Comparison of ENCODE assay signal across 1 cellular context in genomic region chr1:31782766-31783410, GRCh38.
TF ChIP-seq lines count a peak whose summit lies in the region.

No MANE protein-coding gene starts in this region.

TF ChIP-seq in GM23338, 12 proteins besides CTCF, POLR2A, EP300 and RAD21 (continued from another document):
- no peak for TF ChIP-seq ZNF462 (CRISPR knock-in tag; IDR thresholded peaks at IDR 0.05)
- TF ChIP-seq NANOG (IDR thresholded peaks at IDR 0.05; ENCODE audit: borderline replicate concordance): no peak
- TF ChIP-seq REST (IDR thresholded peaks at IDR 0.05; ENCODE audit: unreplicated experiment): no peak
- no peak for TF ChIP-seq STAT1 (IDR thresholded peaks at IDR 0.05; ENCODE audit: unreplicated experiment)
- TF ChIP-seq JUNB (IDR thresholded peaks at IDR 0.05; ENCODE audit: unreplicated experiment): no peak
- TF ChIP-seq ETS1 (IDR thresholded peaks at IDR 0.05): no peak
- TF ChIP-seq POLR2AphosphoS5 (IDR thresholded peaks at IDR 0.05; ENCODE audit: low read depth): no peak
- TF ChIP-seq EZH2 (IDR thresholded peaks at IDR 0.05; ENCODE audit: low read depth, unreplicated experiment): no peak
